20 cellular contexts compared by ENCODE assay signal in genomic region chr21:42019706-42020105, GRCh38. TPM values are rescaled to one million over a fixed set of nuclear protein-coding genes. Genes with fewer than 3 reads are reported as not detected.
DNase-seq lines count a peak whose midpoint lies in the region; ATAC-seq and TF ChIP-seq lines count a peak whose summit lies in the region.
"Had no signal": no experiment of that assay in that cellular context is flagged by ENCODE, and none has a peak within 500 bp of the region (broad histone marks: within the 10 kb centered on the region; RNA-seq: fewer than 3 reads in every experiment).

No MANE protein-coding gene starts in this region.

- no peak overlapping the region for H2BK15ac ChIP-seq in mesenchymal stem cell (ENCODE audit: low read depth, poor library complexity, severe bottlenecking)

- TF ChIP-seq POLR2A in sigmoid colon (IDR thresholded peaks at IDR 0.05), result no peak

- H2AK5ac ChIP-seq in mesenchymal stem cell (ENCODE audit: low read length, severe bottlenecking), result no peak overlapping the region

- no peak overlapping the region for H3K18ac ChIP-seq in mesenchymal stem cell (ENCODE audit: low read depth in 1 of 2, low read length in 2 of 2)

- no peak overlapping the region for H4K8ac ChIP-seq in mesenchymal stem cell (ENCODE audit: low read length)

- no peaks in the 10 kb centered on the region for H3K27me3 ChIP-seq in foreskin keratinocyte
- H3K27me3 ChIP-seq in mesenchymal stem cell (ENCODE audit: control insufficient read depth in 1 of 2, insufficient read depth in 1 of 2, low read length in 2 of 2), result peaks cover 0 to 42% of the 10 kb centered on the region in 2 experiments
- H3K27me3 ChIP-seq in sigmoid colon, result no peaks in the 10 kb centered on the region

- TF ChIP-seq EP300 in sigmoid colon (IDR thresholded peaks at IDR 0.05), result no peak

- H4K91ac ChIP-seq in mesenchymal stem cell (ENCODE audit: low read length), result peak overlapping the region; percentile 2

- H3K36me3 ChIP-seq in mesenchymal stem cell (ENCODE audit: control insufficient read depth in 1 of 2, insufficient read depth in 2 of 2, low read depth in 1 of 2, low read length in 2 of 2), result no peaks in the 10 kb centered on the region
- H3K36me3 ChIP-seq in sigmoid colon, result no peaks in the 10 kb centered on the region
- H3K36me3 ChIP-seq: HAP-1 had no signal

- H3K23ac ChIP-seq in mesenchymal stem cell (ENCODE audit: low read length in 2 of 2), result no peak overlapping the region

- no peak overlapping the region for H3K9ac ChIP-seq in mesenchymal stem cell (ENCODE audit: low read length)

- intact Hi-C loops in sigmoid colon (cut with DNase I), result loop anchor here (10.0 kb wide), 1 partner anchor 205 kb away; no protein-coding TSS in a partner anchor

- WGBS in mesenchymal stem cell, result 76% methylated on average over 6 of the region's 6 CpGs
- WGBS in sigmoid colon, 2 donors, result 86 to 94% methylated on average over 6 of the region's 6 CpGs

- ATAC-seq in foreskin keratinocyte, result no peak
- ATAC-seq: GM23338 had no signal

- H2AFZ ChIP-seq in mesenchymal stem cell (ENCODE audit: low read depth, low read length), result no peak overlapping the region
- H2AFZ ChIP-seq: GM23338 had no signal

- H3K27ac ChIP-seq in foreskin keratinocyte (peak overlapping the region; percentile 70), mesenchymal stem cell (ENCODE audit: low read length, poor library complexity, severe bottlenecking) (no peak overlapping the region), sigmoid colon (no peak overlapping the region)

- no peak overlapping the region for H3K4me2 ChIP-seq in mesenchymal stem cell (ENCODE audit: low read length, poor library complexity, severe bottlenecking)
- H3K4me2 ChIP-seq: GM23338 had no signal

- H2BK12ac ChIP-seq in mesenchymal stem cell (ENCODE audit: low read length in 2 of 2), result no peak overlapping the region

- H3K4ac ChIP-seq in mesenchymal stem cell (ENCODE audit: low read depth in 1 of 2, low read length in 2 of 2), result no peak overlapping the region

- no peak overlapping the region for H2BK120ac ChIP-seq in mesenchymal stem cell (ENCODE audit: low read depth, low read length)

- DNase-seq in foreskin keratinocyte (no peak), mesenchymal stem cell (no peak), sigmoid colon (peak; percentile 18), germinal center (ENCODE audit: low spot score) (no peak), DMS153 (lab: John Stamatoyannopoulos, UW) (no peak)
- DNase-seq in activated naive CD4-positive, alpha-beta T cell treated with Interleukin-2 at 50 U/mL for 16 hours, result no peak
- DNase-seq: C1 segment of cervical spinal cord; Calu3; CD4-positive, alpha-beta memory T cell; COR-L47; DMS53; DMS79 treated with DMSO at 0.1 percent for 48 hours; GF-D8; HFFc6 had no signal

- H3K14ac ChIP-seq in mesenchymal stem cell (ENCODE audit: low read length in 2 of 2), result no peak overlapping the region

- TF ChIP-seq CTCF in foreskin keratinocyte (conservative IDR thresholded peaks at IDR 0.05) (no peak), sigmoid colon (IDR thresholded peaks at IDR 0.05) (no peak)

- H3K4me1 ChIP-seq in foreskin keratinocyte, result peaks cover 12% of the 10 kb centered on the region
- H3K4me1 ChIP-seq in mesenchymal stem cell (ENCODE audit: control insufficient read depth, insufficient read depth, low read depth, low read length), result peaks cover 8% of the 10 kb centered on the region
- no peaks in the 10 kb centered on the region for H3K4me1 ChIP-seq in sigmoid colon
- H3K4me1 ChIP-seq: HAP-1 had no signal

- H2BK5ac ChIP-seq in mesenchymal stem cell (ENCODE audit: low read depth, low read length, poor library complexity, severe bottlenecking), result no peak overlapping the region

- no peaks in the 10 kb centered on the region for H3K79me1 ChIP-seq in mesenchymal stem cell (replicated peaks; ENCODE audit: low read length, poor library complexity, severe bottlenecking)

- peaks cover 4% of the 10 kb centered on the region for H3K9me3 ChIP-seq in mesenchymal stem cell (ENCODE audit: control insufficient read depth, low read length)
- H3K9me3 ChIP-seq in sigmoid colon, result no peaks in the 10 kb centered on the region
- H3K9me3 ChIP-seq: HAP-1 had no signal

- H3K4me3 ChIP-seq in mesenchymal stem cell (ENCODE audit: insufficient read depth in 1 of 2, low read depth in 1 of 2, low read length in 2 of 2) (no peak overlapping the region), sigmoid colon (no peak overlapping the region)
- H3K4me3 ChIP-seq: GM23338, HAP-1 had no signal

RNA-seq across cellular contexts. Expression of gene ZBTB21, which starts 9.5 kb away (rescaled TPM):
- total RNA-seq in foreskin keratinocyte (17.1 and 21.7 TPM in 2 replicates), sigmoid colon (10 to 100 TPM in 1 of 4 donors, 1 to 10 TPM in 3; 6.9 to 14.7 (median 7.7) TPM)
- polyA plus RNA-seq in foreskin keratinocyte (3.1 and 3.3 TPM in 2 replicates), sigmoid colon (1 to 10 TPM; 1.8 to 2.9 (median 2.8) TPM)
- 9.7 TPM for polyA plus RNA-seq in mesenchymal stem cell (2013, experiment 1 of 2)
- 9.5 TPM for polyA plus RNA-seq in mesenchymal stem cell (2013, experiment 2 of 2)

RNA-seq across cellular contexts. Expression of gene UMODL1, which starts 51.4 kb away (rescaled TPM):
- not detected in 2 replicates for total RNA-seq in foreskin keratinocyte
- polyA plus RNA-seq in foreskin keratinocyte, result not detected in 2 replicates
- 0.07 TPM for polyA plus RNA-seq in mesenchymal stem cell (2013, experiment 1 of 2)
- 0.07 TPM for polyA plus RNA-seq in mesenchymal stem cell (2013, experiment 2 of 2)
- total RNA-seq in sigmoid colon, result not detected
- polyA plus RNA-seq in sigmoid colon, result under 1 TPM in 2 of 3 donors, not detected in 1; 0.13 to 0.23 TPM
- total RNA-seq: A172, A673, Calu3, G401, GM23338, H4, HFFc6 had no signal
- polyA plus RNA-seq: GM23338 had no signal
